In genomic region chr21:44930543-44930981, GRCh38 we compare ENCODE assay signal across 8 cellular contexts. TPM values are rescaled to one million over a fixed set of nuclear protein-coding genes. Genes with fewer than 3 reads are reported as not detected.
DNase-seq lines count a peak whose midpoint lies in the region; ATAC-seq and TF ChIP-seq lines count a peak whose summit lies in the region.

No MANE protein-coding gene starts in this region.

- H3K36me3 Mint-ChIP-seq in activated naive CD8-positive, alpha-beta T cell treated with anti-CD3 and anti-CD28 coated beads, Interleukin-2, amount 50 U/mL, for 24 hours (ENCODE audit: low read depth), result no peaks in the 10 kb centered on the region
- H3K36me3 Mint-ChIP-seq in osteocyte (ENCODE audit: unreplicated experiment), result no peaks in the 10 kb centered on the region

- TF ChIP-seq CTCF in osteocyte (IDR thresholded peaks at IDR 0.05), result no peak
- TF ChIP-seq CTCF in BE2C (IDR thresholded peaks at IDR 0.05; ENCODE audit: low read depth, low read length), result no peak

- H3K27me3 ChIP-seq in BE2C, result peaks cover 89% of the 10 kb centered on the region

- H3K36me3 ChIP-seq in BE2C, result no peaks in the 10 kb centered on the region

- H3K4me3 Mint-ChIP-seq in activated naive CD8-positive, alpha-beta T cell treated with anti-CD3 and anti-CD28 coated beads, Interleukin-2, amount 50 U/mL, for 24 hours, result peak overlapping the region; percentile 79
- peak overlapping the region; percentile 26 for H3K4me3 Mint-ChIP-seq in osteocyte (ENCODE audit: unreplicated experiment)

- H3K9me3 ChIP-seq in BE2C, result no peaks in the 10 kb centered on the region; the same call in 1 of the 2 replicates

- H3K27ac Mint-ChIP-seq in activated naive CD8-positive, alpha-beta T cell treated with anti-CD3 and anti-CD28 coated beads, Interleukin-2, amount 50 U/mL, for 24 hours, result peak overlapping the region; percentile 82
- H3K27ac Mint-ChIP-seq in osteocyte (ENCODE audit: unreplicated experiment), result peak overlapping the region; percentile 43

- no peaks in the 10 kb centered on the region for H3K9me3 Mint-ChIP-seq in activated naive CD8-positive, alpha-beta T cell treated with anti-CD3 and anti-CD28 coated beads, Interleukin-2, amount 50 U/mL, for 24 hours
- no peaks in the 10 kb centered on the region for H3K9me3 Mint-ChIP-seq in osteocyte (ENCODE audit: unreplicated experiment)

- no peaks in the 10 kb centered on the region for H3K27me3 Mint-ChIP-seq in activated naive CD8-positive, alpha-beta T cell treated with anti-CD3 and anti-CD28 coated beads, Interleukin-2, amount 50 U/mL, for 24 hours
- H3K27me3 Mint-ChIP-seq in osteocyte (ENCODE audit: unreplicated experiment), result peaks cover 4% of the 10 kb centered on the region

- DNase-seq in Daoy (ENCODE audit: low read depth), result peak; percentile 34
- DNase-seq in T follicular helper cell (ENCODE audit: low read depth), result peak; percentile 50
- DNase-seq in activated naive CD8-positive, alpha-beta T cell treated with anti-CD3 and anti-CD28 coated beads, Interleukin-2, amount 50 U/mL, for 24 hours, result peak; percentile 73
- no peak for DNase-seq in osteocyte (ENCODE audit: extremely low spot score, unreplicated experiment)
- DNase-seq in left lobe of liver (ENCODE audit: low spot score), result no peak
- DNase-seq in BE2C, result no peak
- DNase-seq in Ammon's horn (ENCODE audit: low spot score), result no peak

- H3K4me1 Mint-ChIP-seq in activated naive CD8-positive, alpha-beta T cell treated with anti-CD3 and anti-CD28 coated beads, Interleukin-2, amount 50 U/mL, for 24 hours, result peaks cover 58% of the 10 kb centered on the region
- peaks cover 46% of the 10 kb centered on the region for H3K4me1 Mint-ChIP-seq in osteocyte (ENCODE audit: unreplicated experiment)

- no peaks in the 10 kb centered on the region for H3K4me1 ChIP-seq in BE2C

- ATAC-seq in activated naive CD8-positive, alpha-beta T cell treated with anti-CD3 and anti-CD28 coated beads, Interleukin-2, amount 50 U/mL, for 24 hours, result no peak
- ATAC-seq in left lobe of liver, result no peak
- ATAC-seq in HG03520 (IDR thresholded peaks at IDR 0.05; ENCODE audit: unreplicated experiment), result no peak

- no peak overlapping the region for H3K4me3 ChIP-seq in BE2C (ENCODE audit: low read depth, low read length)

RNA-seq across cellular contexts. Expression of gene SLX9, which starts 9.3 kb away (rescaled TPM):
- 46.9 and 60.5 TPM in 2 replicates for total RNA-seq in Daoy (2014; rRNA removed; shearing (Covaris generic))
- total RNA-seq in osteocyte, result 30.4 and 33.1 TPM in 2 replicates
- total RNA-seq in left lobe of liver, result 19.1 TPM
- 105 TPM for polyA plus RNA-seq in BE2C (2012; ENCODE audit: insufficient read depth, insufficient read length, low read depth)

RNA-seq across cellular contexts. Expression of gene ITGB2, which starts 9.9 kb away (rescaled TPM):
- total RNA-seq in Daoy (2014; rRNA removed; shearing (Covaris generic)), result 0.09 and 1.0 TPM in 2 replicates
- total RNA-seq in osteocyte, result 0.62 and 1.1 TPM in 2 replicates
- total RNA-seq in left lobe of liver, result 13.6 TPM
- polyA plus RNA-seq in BE2C (2012; ENCODE audit: insufficient read depth, insufficient read length, low read depth), result not detected

RNA-seq across cellular contexts. Expression of gene PTTG1IP, which starts 57.1 kb away (rescaled TPM):
- total RNA-seq in Daoy (2014; rRNA removed; shearing (Covaris generic)), result 321 and 333 TPM in 2 replicates
- total RNA-seq in osteocyte (318 and 328 TPM in 2 replicates), left lobe of liver (73.9 TPM)
- 217 TPM for polyA plus RNA-seq in BE2C (2012; ENCODE audit: insufficient read depth, insufficient read length, low read depth)

Comparison
In these comparisons a context has a peak if more than half of its experiments do, and no peak if none do; other contexts are left out.
1. DNase-seq: peak in Daoy (single experiment), T follicular helper cell (single experiment) and activated naive CD8-positive, alpha-beta T cell treated with anti-CD3 and anti-CD28 coated beads, Interleukin-2, amount 50 U/mL, for 24 hours (single experiment); none in osteocyte (single experiment), left lobe of liver (single experiment), BE2C (single experiment) and Ammon's horn (single experiment).